ENCODE assay signal across 8 cellular contexts in genomic region chr12:54065677-54066076, GRCh38. TPM values are rescaled to one million over a fixed set of nuclear protein-coding genes. Genes with fewer than 3 reads are reported as not detected.
"Had no signal": no experiment of that assay in that cellular context is flagged by ENCODE, and none has a peak within 500 bp of the region (broad histone marks: within the 10 kb centered on the region; RNA-seq: fewer than 3 reads in every experiment).

No MANE protein-coding gene starts in this region.

- H3K4me2 ChIP-seq: KMS-11 had no signal

- H3K27ac ChIP-seq: HL-60, KMS-11 had no signal

- DNase-seq: IMR-90, KBM-7, KG1 had no signal

- H3K9ac ChIP-seq: KMS-11 had no signal

- H3K4me3 ChIP-seq: K562 had no signal

RNA-seq across cellular contexts. Expression of gene HOXC4, which starts 12.0 kb away (rescaled TPM):
- polyA plus RNA-seq: HepG2 had no signal

RNA-seq across cellular contexts. Expression of gene HOXC5, which starts 32.8 kb away (rescaled TPM):
- polyA plus RNA-seq: HepG2, IgD-negative memory B cell, IMR-90 had no signal

RNA-seq across cellular contexts. Expression of gene HOXC6, which starts 37.4 kb away (rescaled TPM):
- polyA plus RNA-seq: HepG2, IgD-negative memory B cell had no signal

RNA-seq across cellular contexts. Expression of gene HOXC8, which starts 56.9 kb away (rescaled TPM):
- polyA plus RNA-seq: IgD-negative memory B cell had no signal
